8 cellular contexts compared by ENCODE assay signal in genomic region chr10:98425511-98426352, GRCh38. TPM values are rescaled to one million over a fixed set of nuclear protein-coding genes. Genes with fewer than 3 reads are reported as not detected.
A peak's percentile ranks its signal among the peaks of the same experiment; 100 is the strongest.
DNase-seq lines count a peak whose midpoint lies in the region; ATAC-seq, FAIRE-seq and TF ChIP-seq lines count a peak whose summit lies in the region.

No MANE protein-coding gene starts in this region.

- H3K36me3 ChIP-seq in body of pancreas (replicated peaks in 1 of 2; ENCODE audit: insufficient read depth in 1 of 2, low read depth in 2 of 2) (peaks cover 4 to 17% of the 10 kb centered on the region in 2 donors), stomach (peaks cover 38 to 99% (median 91%) of the 10 kb centered on the region in 4 donors)

- H3K27ac ChIP-seq in body of pancreas = no peak overlapping the region
- H3K27ac ChIP-seq in stomach = no peak overlapping the region

- no peak overlapping the region for H3K4me3 ChIP-seq in body of pancreas
- no peak overlapping the region for H3K4me3 ChIP-seq in stomach

- H3K27me3 ChIP-seq in body of pancreas = no peaks in the 10 kb centered on the region
- H3K27me3 ChIP-seq in stomach = no peaks in the 10 kb centered on the region

- DNase-seq in AG09319 (ENCODE audit: extremely low read depth, low read depth) (no peak), GM18507 (ENCODE audit: extremely low spot score, insufficient read length, low read depth) (peak; percentile 50), SKM-1 (lab: John Stamatoyannopoulos, UW; ENCODE audit: unreplicated experiment) (peak; percentile 44), body of pancreas (peak; percentile 46 to 58 (median 54)), left colon (peak in 1 of 2 donors; percentile 46), stomach (peak; percentile 53)
- DNase-seq in NK-92 treated with Interleukin-12 subunit alpha and Interleukin-12 subunit beta, amount 100 ng/mL, for 24 hours (lab: John Stamatoyannopoulos, UW) = no peak

- ATAC-seq in HG03378 (IDR thresholded peaks at IDR 0.05; ENCODE audit: unreplicated experiment) (peak; percentile 56), body of pancreas (peak; percentile 53), left colon (peak; percentile 80)

- TF ChIP-seq EP300 in stomach (IDR thresholded peaks at IDR 0.05) = no peak

- intact Hi-C loops in body of pancreas (cut with DNase I) = no loop called here
- intact Hi-C loops in left colon (cut with DNase I, micrococcal nuclease) = no loop called here
- intact Hi-C loops in stomach (cut with DNase I; ENCODE audit: low total_unique reads) = no loop called here

- peak; percentile 46 for FAIRE-seq in GM18507 (lab: Jason Lieb, UNC)

- H3K9me3 ChIP-seq in body of pancreas (no peaks in the 10 kb centered on the region), stomach (no peaks in the 10 kb centered on the region)

- WGBS in body of pancreas, 2 donors = 69 to 83% methylated on average over 12 of the region's 21 CpGs
- 86 to 91% (median 87%) methylated on average over 15 to 21 of the region's 21 CpGs for whole genome bisulfite sequencing in stomach, 5 donors

- H3K4me1 ChIP-seq in body of pancreas (no peaks in the 10 kb centered on the region), stomach (no peaks in the 10 kb centered on the region)

- peak; percentile 62 for TF ChIP-seq CTCF in AG09319 (IDR thresholded peaks at IDR 0.05; ENCODE audit: low read depth, low read length)
- peak; percentile 32 to 65 (median 58) for TF ChIP-seq CTCF in body of pancreas (IDR thresholded peaks at IDR 0.05)
- peak in 5 of 7 experiments; percentile 17 to 65 (median 53) for TF ChIP-seq CTCF in stomach (IDR thresholded peaks at IDR 0.05)

- TF ChIP-seq POLR2A in body of pancreas (IDR thresholded peaks at IDR 0.05) (no peak), stomach (IDR thresholded peaks at IDR 0.05) (no peak)

RNA-seq across cellular contexts. Expression of gene PYROXD2, which starts 10.8 kb away (rescaled TPM):
- total RNA-seq in body of pancreas (1 to 10 TPM; 4.9 to 8.6 TPM), left colon (10 to 100 TPM in 1 of 2 donors, 1 to 10 TPM in 1; 6.0 to 13.4 TPM), stomach (10 to 100 TPM in 3 of 5 donors, 1 to 10 TPM in 2; 3.5 to 33.5 (median 13.2) TPM)
- polyA plus RNA-seq in stomach = 1 to 10 TPM; 2.4 to 9.7 (median 3.5) TPM

RNA-seq across cellular contexts. Expression of gene HPS1, which starts 21.0 kb away (rescaled TPM):
- 10 to 100 TPM; 40.0 to 53.7 TPM for total RNA-seq in body of pancreas
- 10 to 100 TPM; 74.7 to 96.2 TPM for total RNA-seq in left colon
- total RNA-seq in stomach = 100 to 1,000 TPM in 2 of 5 donors, 10 to 100 TPM in 3; 15.1 to 140 (median 89.1) TPM
- 10 to 100 TPM; 30.7 to 49.8 (median 37.3) TPM for polyA plus RNA-seq in stomach

Comparison
In these comparisons a context has a peak if more than half of its experiments do, and no peak if none do; other contexts are left out.
1. DNase-seq: peak in GM18507 (single experiment), SKM-1 (single experiment), body of pancreas (4 of 4) and stomach (single experiment); none in AG09319 (single experiment) and NK-92 treated with Interleukin-12 subunit alpha and Interleukin-12 subunit beta, amount 100 ng/mL, for 24 hours (single experiment).
2. Peak in every context shown above with its lines, with median percentiles within 50 percentile points of each other: CTCF ChIP-seq and ATAC-seq.